Comparison of ENCODE assay signal across 32 cellular contexts in genomic region chr10:52032681-52033629, GRCh38.
"Had no signal": no experiment of that assay in that cellular context is flagged by ENCODE, and none has a peak within 500 bp of the region (broad histone marks: within the 10 kb centered on the region; RNA-seq: fewer than 3 reads in every experiment).

No MANE protein-coding gene starts in this region.

- H3K27me3 ChIP-seq: esophagus muscularis mucosa, foreskin keratinocyte, heart right ventricle, right atrium auricular region, stomach, suprapubic skin, transverse colon had no signal

- DNase-seq: activated B cell treated with CpG ODN at 0.5 μM for 24 hours; activated CD4-positive, alpha-beta T cell treated with anti-CD3 and anti-CD28 coated beads for 36 hours; activated CD4-positive, alpha-beta T cell treated with anti-CD3 and anti-CD28 coated beads, Interleukin-2, amount 50 U/mL, for 4 hours; activated CD8-positive, alpha-beta memory T cell treated with anti-CD3 and anti-CD28 coated beads for 24 hours; activated effector memory CD4-positive, alpha-beta T cell treated with Interleukin-2 at 50 U/mL for 16 hours; activated naive CD4-positive, alpha-beta T cell treated with Interleukin-2 at 50 U/mL for 16 hours; anterior cingulate cortex; foreskin keratinocyte; heart right ventricle; immature natural killer cell; kidney; left colon; midbrain; naive thymus-derived CD8-positive, alpha-beta T cell; occipital lobe; stimulated activated CD4-positive, alpha-beta T cell treated with anti-CD3 and anti-CD28 coated beads, Interleukin-1b, Interleukin-23, amount 100 ng/mL, for 48 hours; stimulated activated CD4-positive, alpha-beta T cell treated with anti-CD3 and anti-CD28 coated beads, Interleukin-4, amount 100 ng/mL, for 4 hours; stimulated activated CD8-positive, alpha-beta memory T cell treated with anti-CD3 and anti-CD28 coated beads, Interleukin-4, amount 100 ng/mL, for 48 hours; stomach; SW 1271; T1000; transverse colon had no signal

- H3K4me1 ChIP-seq: foreskin keratinocyte, heart right ventricle, right atrium auricular region, stomach, suprapubic skin, transverse colon had no signal

- H3K4me3 ChIP-seq: esophagus muscularis mucosa, heart right ventricle, right atrium auricular region, smooth muscle cell, stomach, suprapubic skin, transverse colon had no signal

- H3K36me3 Mint-ChIP-seq: activated naive CD8-positive, alpha-beta T cell; immature natural killer cell; naive thymus-derived CD8-positive, alpha-beta T cell; stimulated activated memory B cell treated with anti-CD40 and anti-IgM and Interleukin-4, amounts not matched to agents 10 μg/mL and 1 μg/mL and 100 μg/mL, for 72 hours had no signal

- H3K4me2 ChIP-seq: smooth muscle cell had no signal

- ATAC-seq: activated CD4-positive, alpha-beta T cell treated with anti-CD3 and anti-CD28 coated beads for 36 hours; foreskin keratinocyte; heart right ventricle; left colon; naive thymus-derived CD8-positive, alpha-beta T cell; stimulated activated memory B cell treated with anti-CD40 and anti-IgM and Interleukin-4, amounts not matched to agents 10 μg/mL and 1 μg/mL and 100 μg/mL, for 72 hours had no signal

- H3K27ac ChIP-seq: esophagus muscularis mucosa, foreskin keratinocyte, heart right ventricle, right atrium auricular region, stomach, suprapubic skin, transverse colon had no signal

- H3K36me3 ChIP-seq: esophagus muscularis mucosa, heart right ventricle, right atrium auricular region, stomach, suprapubic skin, transverse colon had no signal

- H3K27ac Mint-ChIP-seq: activated B cell treated with CpG ODN at 0.5 μM for 24 hours; activated CD4-positive, alpha-beta T cell treated with anti-CD3 and anti-CD28 coated beads for 36 hours; activated naive CD8-positive, alpha-beta T cell; dendritic cell treated with granulocyte-macrophage colony-stimulating factor and Interleukin-4, amounts not matched to agents 40 ng/mL and 50 ng/mL, for 4 days; immature natural killer cell; naive thymus-derived CD8-positive, alpha-beta T cell; stimulated activated memory B cell treated with anti-CD40 and anti-IgM and Interleukin-4, amounts not matched to agents 10 μg/mL and 1 μg/mL and 100 μg/mL, for 72 hours; T-helper 1 cell treated with Interleukin-12 subunit alpha and Interleukin-12 subunit beta and Interleukin-4 antibody, amounts not matched to agents 30 μg/mL and 1 μg/mL, for 36 hours had no signal

- H3K4me3 Mint-ChIP-seq: activated B cell treated with CpG ODN at 0.5 μM for 24 hours; activated CD4-positive, alpha-beta T cell treated with anti-CD3 and anti-CD28 coated beads for 36 hours; activated naive CD8-positive, alpha-beta T cell; central memory CD8-positive, alpha-beta T cell; dendritic cell treated with granulocyte-macrophage colony-stimulating factor and Interleukin-4, amounts not matched to agents 40 ng/mL and 50 ng/mL, for 4 days; immature natural killer cell; naive thymus-derived CD8-positive, alpha-beta T cell; neural crest cell; stimulated activated memory B cell treated with anti-CD40 and anti-IgM and Interleukin-4, amounts not matched to agents 10 μg/mL and 1 μg/mL and 100 μg/mL, for 72 hours; T-helper 1 cell treated with Interleukin-12 subunit alpha and Interleukin-12 subunit beta and Interleukin-4 antibody, amounts not matched to agents 30 μg/mL and 1 μg/mL, for 36 hours had no signal

- H3K9me3 ChIP-seq: esophagus muscularis mucosa, heart right ventricle, right atrium auricular region, stomach, suprapubic skin, transverse colon had no signal

- H3K9me3 Mint-ChIP-seq: activated B cell treated with CpG ODN at 0.5 μM for 24 hours; neural crest cell; stimulated activated memory B cell treated with anti-CD40 and anti-IgM and Interleukin-4, amounts not matched to agents 10 μg/mL and 1 μg/mL and 100 μg/mL, for 72 hours; T-helper 1 cell treated with Interleukin-12 subunit alpha and Interleukin-12 subunit beta and Interleukin-4 antibody, amounts not matched to agents 30 μg/mL and 1 μg/mL, for 36 hours had no signal

- H3K27me3 Mint-ChIP-seq: activated B cell treated with CpG ODN at 0.5 μM for 24 hours; activated naive CD8-positive, alpha-beta T cell; central memory CD8-positive, alpha-beta T cell; dendritic cell treated with granulocyte-macrophage colony-stimulating factor and Interleukin-4, amounts not matched to agents 40 ng/mL and 50 ng/mL, for 4 days; stimulated activated memory B cell treated with anti-CD40 and anti-IgM and Interleukin-4, amounts not matched to agents 10 μg/mL and 1 μg/mL and 100 μg/mL, for 72 hours had no signal

- H3K4me1 Mint-ChIP-seq: activated B cell treated with CpG ODN at 0.5 μM for 24 hours; activated CD4-positive, alpha-beta T cell treated with anti-CD3 and anti-CD28 coated beads for 36 hours; central memory CD8-positive, alpha-beta T cell; immature natural killer cell; naive thymus-derived CD8-positive, alpha-beta T cell; stimulated activated memory B cell treated with anti-CD40 and anti-IgM and Interleukin-4, amounts not matched to agents 10 μg/mL and 1 μg/mL and 100 μg/mL, for 72 hours had no signal
